8 cellular contexts compared by ENCODE assay signal in genomic region chr2:232697807-232698110, GRCh38. TPM values are rescaled to one million over a fixed set of nuclear protein-coding genes. Genes with fewer than 3 reads are reported as not detected.
DNase-seq lines count a peak whose midpoint lies in the region; ATAC-seq and TF ChIP-seq lines count a peak whose summit lies in the region.

No MANE protein-coding gene starts in this region.

- H3K4me3 ChIP-seq in kidney epithelial cell (ENCODE audit: low read depth, low read length) (peak overlapping the region; percentile 100), suprapubic skin (peak overlapping the region; percentile 92)

- TF ChIP-seq POLR2A in suprapubic skin (IDR thresholded peaks at IDR 0.05) = no peak

- ATAC-seq in GM18870 (IDR thresholded peaks at IDR 0.05; ENCODE audit: unreplicated experiment) (peak; percentile 27), HG03432 (IDR thresholded peaks at IDR 0.05; ENCODE audit: unreplicated experiment) (peak; percentile 39), HG03469 (IDR thresholded peaks at IDR 0.05; ENCODE audit: unreplicated experiment) (no peak), HG03135 (IDR thresholded peaks at IDR 0.05; ENCODE audit: unreplicated experiment) (no peak)

- H3K36me3 ChIP-seq in kidney epithelial cell (ENCODE audit: control insufficient read depth, insufficient read depth, low read length) = no peaks in the 10 kb centered on the region
- no peaks in the 10 kb centered on the region for H3K36me3 ChIP-seq in suprapubic skin

- peak overlapping the region; percentile 98 for H3K27ac ChIP-seq in suprapubic skin

- no peaks in the 10 kb centered on the region for H3K27me3 ChIP-seq in kidney epithelial cell (ENCODE audit: control insufficient read depth, insufficient read depth, low read length)
- H3K27me3 ChIP-seq in suprapubic skin = no peaks in the 10 kb centered on the region

- DNase-seq in amniotic epithelial cell (ENCODE audit: low read depth) (peak; percentile 9), kidney epithelial cell (ENCODE audit: low read depth) (no peak), suprapubic skin (ENCODE audit: low spot score in 2 of 2) (peak in 1 of 2 donors; percentile 76), DMS153 (lab: John Stamatoyannopoulos, UW) (no peak)

- peaks cover 38% of the 10 kb centered on the region for H3K4me1 ChIP-seq in suprapubic skin

- H3K9me3 ChIP-seq in suprapubic skin = no peaks in the 10 kb centered on the region

- 1% methylated on average over 11 of the region's 11 CpGs for WGBS in suprapubic skin

- no peak for TF ChIP-seq EP300 in suprapubic skin (IDR thresholded peaks at IDR 0.05)

- TF ChIP-seq CTCF in kidney epithelial cell (IDR thresholded peaks at IDR 0.05; ENCODE audit: insufficient read depth, low read length, poor library complexity, severe bottlenecking) (no peak), suprapubic skin (IDR thresholded peaks at IDR 0.05) (no peak)

RNA-seq across cellular contexts. Expression of gene GIGYF2, which starts 0.6 kb away (rescaled TPM):
- total RNA-seq in kidney epithelial cell = 39.4 and 46.7 TPM in 2 replicates
- 100 to 1,000 TPM in 1 of 4 donors, 10 to 100 TPM in 3; 69.0 to 208 (median 80.4) TPM for total RNA-seq in suprapubic skin

Comparison
In these comparisons a context has a peak if more than half of its experiments do, and no peak if none do; other contexts are left out.
1. ATAC-seq: peak in GM18870 (single experiment) and HG03432 (single experiment); none in HG03469 (single experiment) and HG03135 (single experiment).